Comparison of ENCODE assay signal across 14 cellular contexts in the genomic region with DNA sequence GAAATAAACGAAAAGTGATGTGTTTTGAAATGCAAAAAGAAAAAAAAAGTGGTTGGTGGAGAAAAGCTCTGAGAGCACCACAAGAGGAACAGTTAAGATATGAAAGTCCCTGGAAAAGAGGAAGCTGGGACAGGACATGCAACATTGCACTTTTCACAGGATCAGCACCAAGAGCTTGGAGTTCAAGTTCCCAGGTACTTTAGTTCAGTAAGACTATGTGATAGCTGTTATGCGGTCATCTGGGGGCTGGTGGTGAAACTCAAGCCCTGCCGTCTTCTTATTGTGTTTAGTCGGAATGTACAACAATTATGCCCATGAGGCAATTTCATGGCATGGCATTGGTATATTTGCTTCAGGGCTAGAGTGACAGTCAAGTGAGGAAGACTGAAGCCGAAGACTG. TPM values are rescaled to one million over a fixed set of nuclear protein-coding genes. Genes with fewer than 3 reads are reported as not detected.
"Had no signal": no experiment of that assay in that cellular context is flagged by ENCODE, and none has a peak within 500 bp of the region (broad histone marks: within the 10 kb centered on the region; RNA-seq: fewer than 3 reads in every experiment).

No MANE protein-coding gene starts in this region.

- H3K9me3 ChIP-seq: esophagus muscularis mucosa, psoas muscle had no signal

- H3K36me3 ChIP-seq: esophagus muscularis mucosa had no signal

- H3K27ac ChIP-seq: esophagus muscularis mucosa, psoas muscle had no signal

- DNase-seq: activated CD4-positive, alpha-beta memory T cell treated with anti-CD3 and anti-CD28 coated beads for 36 hours; activated CD4-positive, CD25-positive, alpha-beta regulatory T cell treated with anti-CD3 and anti-CD28 coated beads, Interleukin-2, amount 50 U/mL, for 72 hours; activated gamma-delta T cell treated with Interleukin-2 at 50 U/mL for 16 hours; activated naive CD8-positive, alpha-beta T cell treated with anti-CD3 and anti-CD28 coated beads for 36 hours; activated T-cell treated with anti-CD3 and anti-CD28 coated beads, Interleukin-2, amount 50 U/mL, for 48 hours; anterior cingulate cortex; head of caudate nucleus; mesendoderm; psoas muscle; stimulated activated CD4-positive, alpha-beta T cell treated with anti-CD3 and anti-CD28 coated beads, Interleukin-12 subunit alpha, Interleukin-12 subunit beta, amount 100 ng/mL, for 4 hours; T-helper 17 cell had no signal

- H3K4me1 ChIP-seq: esophagus muscularis mucosa, psoas muscle had no signal

- H3K27me3 ChIP-seq: esophagus muscularis mucosa had no signal

- H3K4me3 ChIP-seq: esophagus muscularis mucosa, psoas muscle had no signal

- ATAC-seq: psoas muscle, T-helper 17 cell had no signal

RNA-seq across cellular contexts. Expression of a gene that starts 17.0 kb away (rescaled TPM):
- total RNA-seq: activated CD4-positive, alpha-beta memory T cell treated with anti-CD3 and anti-CD28 coated beads for 36 hours; activated naive CD8-positive, alpha-beta T cell treated with anti-CD3 and anti-CD28 coated beads for 36 hours; fibroblast of villous mesenchyme had no signal

RNA-seq across cellular contexts. Expression of a gene that starts 20.5 kb away (rescaled TPM):
- total RNA-seq: activated CD4-positive, alpha-beta memory T cell treated with anti-CD3 and anti-CD28 coated beads for 36 hours; activated naive CD8-positive, alpha-beta T cell treated with anti-CD3 and anti-CD28 coated beads for 36 hours; fibroblast of villous mesenchyme; temporal lobe had no signal
